30 cellular contexts compared by ENCODE assay signal in genomic region chr5:52673495-52673894, GRCh38.
"Had no signal": no experiment of that assay in that cellular context is flagged by ENCODE, and none has a peak within 500 bp of the region (broad histone marks: within the 10 kb centered on the region; RNA-seq: fewer than 3 reads in every experiment).

No MANE protein-coding gene starts in this region.

- H3K27me3 Mint-ChIP-seq: activated CD8-positive, alpha-beta T cell treated with anti-CD3 and anti-CD28 coated beads for 36 hours; activated naive CD8-positive, alpha-beta T cell treated with anti-CD3 and anti-CD28 coated beads for 36 hours had no signal

- H3K27ac Mint-ChIP-seq: activated CD4-positive, alpha-beta T cell treated with anti-CD3 and anti-CD28 coated beads, Interleukin-2, amount 10 ng/mL, durations not matched to agents 24 days and 14 days; activated CD8-positive, alpha-beta T cell treated with anti-CD3 and anti-CD28 coated beads for 36 hours; activated naive CD8-positive, alpha-beta T cell treated with anti-CD3 and anti-CD28 coated beads for 36 hours; activated T-helper 17 cell treated with anti-CD3 and anti-CD28 coated beads, Interleukin-2, amount 50 U/mL, for 72 hours; T-helper 2 cell treated with Interferon-gamma antibody and Interleukin-4, amounts not matched to agents 5 μg/mL and 100 μg/mL, for 36 hours had no signal

- DNase-seq: activated CD4-positive, alpha-beta T cell treated with anti-CD3 and anti-CD28 coated beads, Interleukin-2, amount 10 ng/mL, durations not matched to agents 24 days and 14 days; activated CD4-positive, alpha-beta T cell treated with anti-CD3 and anti-CD28 coated beads, Interleukin-2, amount 50 U/mL, for 4 hours; activated CD8-positive, alpha-beta T cell treated with anti-CD3 and anti-CD28 coated beads for 36 hours; activated effector memory CD4-positive, alpha-beta T cell treated with anti-CD3 and anti-CD28 coated beads, Interleukin-2, amount 50 U/mL, for 16 hours; activated naive CD4-positive, alpha-beta T cell; activated naive CD4-positive, alpha-beta T cell treated with anti-CD3 and anti-CD28 coated beads, Interleukin-2, amount 50 U/mL, for 16 hours; activated naive CD8-positive, alpha-beta T cell treated with anti-CD3 and anti-CD28 coated beads for 36 hours; activated T-cell treated with anti-CD3 and anti-CD28 coated beads, Interleukin-2, amount 50 U/mL, for 1 hour; activated T-cell treated with anti-CD3 and anti-CD28 coated beads, Interleukin-2, amount 50 U/mL, for 72 hours; amniotic stem cell; aorta; brain microvascular endothelial cell; central memory CD4-positive, alpha-beta T cell; Karpas-422; MG63; MV-4-11; NCI-H1092 treated with DMSO at 0.1 percent for 48 hours; NCI-H1436; NCI-H1694; NCI-H1930; NCI-H2081 treated with DMSO at 0.1 percent for 48 hours; NCI-H345; NCI-H524 treated with DMSO at 0.1 percent for 48 hours; NCI-H774; NK-92 treated with Interleukin-12 subunit alpha and Interleukin-12 subunit beta, amount 100 ng/mL, for 24 hours; SHP77; SJCRH30 had no signal

- H3K27ac ChIP-seq: brain microvascular endothelial cell, SJCRH30, SK-N-MC had no signal

- H3K36me3 Mint-ChIP-seq: activated naive CD8-positive, alpha-beta T cell treated with anti-CD3 and anti-CD28 coated beads for 36 hours had no signal

- H3K27me3 ChIP-seq: brain microvascular endothelial cell, MG63, SJCRH30 had no signal

- H3K9me3 ChIP-seq: MG63, SJCRH30 had no signal

- H3K4me3 ChIP-seq: MG63, SJCRH30, SK-N-MC had no signal

- H3K36me3 ChIP-seq: brain microvascular endothelial cell, MG63, SJCRH30 had no signal

- ATAC-seq: activated CD8-positive, alpha-beta T cell treated with anti-CD3 and anti-CD28 coated beads for 36 hours; activated T-cell treated with anti-CD3 and anti-CD28 coated beads, Interleukin-2, amount 50 U/mL, for 72 hours; activated T-helper 17 cell treated with anti-CD3 and anti-CD28 coated beads, Interleukin-2, amount 50 U/mL, for 72 hours had no signal

- H3K4me3 Mint-ChIP-seq: activated CD4-positive, alpha-beta T cell treated with anti-CD3 and anti-CD28 coated beads, Interleukin-2, amount 10 ng/mL, durations not matched to agents 24 days and 14 days; activated CD8-positive, alpha-beta T cell treated with anti-CD3 and anti-CD28 coated beads for 36 hours; activated naive CD8-positive, alpha-beta T cell treated with anti-CD3 and anti-CD28 coated beads for 36 hours; activated T-cell treated with anti-CD3 and anti-CD28 coated beads, Interleukin-2, amount 50 U/mL, for 72 hours; activated T-helper 17 cell treated with anti-CD3 and anti-CD28 coated beads, Interleukin-2, amount 50 U/mL, for 72 hours; T-helper 2 cell treated with Interferon-gamma antibody and Interleukin-4, amounts not matched to agents 5 μg/mL and 100 μg/mL, for 36 hours had no signal

- H3K4me1 Mint-ChIP-seq: activated T-helper 17 cell treated with anti-CD3 and anti-CD28 coated beads, Interleukin-2, amount 50 U/mL, for 72 hours had no signal
